Comparison of ENCODE assay signal across 1 cellular context in genomic region chr11:46330887-46331652, GRCh38.
TF ChIP-seq lines count a peak whose summit lies in the region.

No MANE protein-coding gene starts in this region.

TF ChIP-seq in H1, 55 proteins besides CTCF, POLR2A, EP300 and RAD21 (continued from another document):
- no peak for TF ChIP-seq POLR2AphosphoS5 (IDR thresholded peaks at IDR 0.05; ENCODE audit: low read depth, low read length)
- TF ChIP-seq JUND (IDR thresholded peaks at IDR 0.05; ENCODE audit: low read length), result no peak
- TF ChIP-seq PHF8 (conservative IDR thresholded peaks at IDR 0.05; ENCODE audit: low read depth, low read length), result no peak
- TF ChIP-seq MAFK (IDR thresholded peaks at IDR 0.05; ENCODE audit: low read depth, low read length), result no peak
- TF ChIP-seq EZH2 (IDR thresholded peaks at IDR 0.05; ENCODE audit: low read depth, low read length, severe bottlenecking), result no peak
- TF ChIP-seq SP2 (IDR thresholded peaks at IDR 0.05; ENCODE audit: low read length), result no peak
- no peak for TF ChIP-seq GTF2F1 (IDR thresholded peaks at IDR 0.05; ENCODE audit: borderline replicate concordance, low read depth, low read length)
- no peak for TF ChIP-seq RFX5 (IDR thresholded peaks at IDR 0.05; ENCODE audit: borderline replicate concordance, low read depth, low read length)
- no peak for TF ChIP-seq POU5F1 (IDR thresholded peaks at IDR 0.05; ENCODE audit: low read depth, low read length)
